In the genomic region with DNA sequence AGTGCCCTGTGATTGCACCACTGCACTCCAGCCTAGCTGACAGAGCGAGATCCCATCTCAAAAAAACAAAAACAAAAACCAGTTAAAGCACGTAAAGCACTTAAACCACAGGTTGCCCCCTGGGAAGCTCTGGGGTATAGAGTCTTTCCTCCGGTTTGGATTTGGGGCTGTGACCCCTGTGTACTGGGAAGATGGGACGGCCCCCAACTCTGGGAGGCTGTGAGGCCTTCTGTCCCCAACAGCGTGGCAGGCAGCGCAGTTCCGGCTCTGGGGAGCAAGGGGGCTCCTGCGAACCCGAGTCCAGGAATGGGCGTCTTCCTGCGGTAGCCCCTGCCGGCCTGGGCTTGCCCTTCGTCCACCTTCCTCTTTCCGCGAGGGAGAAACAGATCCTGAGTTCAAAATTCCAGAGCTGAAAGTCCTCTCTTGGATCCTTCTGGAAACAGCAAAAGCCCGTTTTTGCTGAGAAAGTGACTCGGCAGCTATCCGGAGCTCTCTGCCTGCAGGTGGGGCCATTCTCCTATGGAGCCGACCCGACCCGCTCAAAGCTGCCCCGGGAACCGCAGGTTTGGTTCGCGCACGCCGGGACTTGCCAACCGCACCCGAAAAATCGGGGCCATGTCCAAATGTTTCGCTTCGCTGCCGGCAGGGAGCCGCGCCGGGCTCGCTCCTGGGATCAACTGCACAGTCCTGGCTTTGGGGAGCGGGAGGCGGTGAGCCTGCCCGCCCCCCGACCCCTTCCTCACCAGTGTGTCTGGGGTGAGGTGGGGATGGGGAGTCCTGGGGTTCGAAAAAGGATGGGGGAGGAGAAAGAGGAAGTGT, we compare ENCODE assay signal across 1 cellular context.
TF ChIP-seq lines count a peak whose summit lies in the region.

No MANE protein-coding gene starts in this region.

TF ChIP-seq in HEK293, 187 proteins besides CTCF, POLR2A, EP300 and RAD21 (continued from another document):
- TF ChIP-seq ZBTB20 (tag by site-specific recombination; IDR thresholded peaks at IDR 0.05) (no peak), ZNF184 (tag by site-specific recombination; IDR thresholded peaks at IDR 0.05) (no peak), ZNF654 (tag by site-specific recombination; IDR thresholded peaks at IDR 0.05; ENCODE audit: low read depth) (peak; percentile 31; the same call in 1 of the 2 replicates), SCRT2 (tag by site-specific recombination; IDR thresholded peaks at IDR 0.05) (0 out of 2 replicates have a peak, but pooled peaks have one; percentile 28), ZNF19 (tag by site-specific recombination; IDR thresholded peaks at IDR 0.05; ENCODE audit: low read depth) (no peak), HOXA7 (CRISPR knock-in tag; IDR thresholded peaks at IDR 0.05; ENCODE audit: borderline replicate concordance) (no peak), ZNF404 (tag by site-specific recombination; IDR thresholded peaks at IDR 0.05) (no peak), ZNF768 (tag by site-specific recombination; IDR thresholded peaks at IDR 0.05) (no peak), ZBTB17 (tag by site-specific recombination; IDR thresholded peaks at IDR 0.05) (no peak), ZNF121 (tag by site-specific recombination; IDR thresholded peaks at IDR 0.05) (no peak)
- TF ChIP-seq, protein P1, sequence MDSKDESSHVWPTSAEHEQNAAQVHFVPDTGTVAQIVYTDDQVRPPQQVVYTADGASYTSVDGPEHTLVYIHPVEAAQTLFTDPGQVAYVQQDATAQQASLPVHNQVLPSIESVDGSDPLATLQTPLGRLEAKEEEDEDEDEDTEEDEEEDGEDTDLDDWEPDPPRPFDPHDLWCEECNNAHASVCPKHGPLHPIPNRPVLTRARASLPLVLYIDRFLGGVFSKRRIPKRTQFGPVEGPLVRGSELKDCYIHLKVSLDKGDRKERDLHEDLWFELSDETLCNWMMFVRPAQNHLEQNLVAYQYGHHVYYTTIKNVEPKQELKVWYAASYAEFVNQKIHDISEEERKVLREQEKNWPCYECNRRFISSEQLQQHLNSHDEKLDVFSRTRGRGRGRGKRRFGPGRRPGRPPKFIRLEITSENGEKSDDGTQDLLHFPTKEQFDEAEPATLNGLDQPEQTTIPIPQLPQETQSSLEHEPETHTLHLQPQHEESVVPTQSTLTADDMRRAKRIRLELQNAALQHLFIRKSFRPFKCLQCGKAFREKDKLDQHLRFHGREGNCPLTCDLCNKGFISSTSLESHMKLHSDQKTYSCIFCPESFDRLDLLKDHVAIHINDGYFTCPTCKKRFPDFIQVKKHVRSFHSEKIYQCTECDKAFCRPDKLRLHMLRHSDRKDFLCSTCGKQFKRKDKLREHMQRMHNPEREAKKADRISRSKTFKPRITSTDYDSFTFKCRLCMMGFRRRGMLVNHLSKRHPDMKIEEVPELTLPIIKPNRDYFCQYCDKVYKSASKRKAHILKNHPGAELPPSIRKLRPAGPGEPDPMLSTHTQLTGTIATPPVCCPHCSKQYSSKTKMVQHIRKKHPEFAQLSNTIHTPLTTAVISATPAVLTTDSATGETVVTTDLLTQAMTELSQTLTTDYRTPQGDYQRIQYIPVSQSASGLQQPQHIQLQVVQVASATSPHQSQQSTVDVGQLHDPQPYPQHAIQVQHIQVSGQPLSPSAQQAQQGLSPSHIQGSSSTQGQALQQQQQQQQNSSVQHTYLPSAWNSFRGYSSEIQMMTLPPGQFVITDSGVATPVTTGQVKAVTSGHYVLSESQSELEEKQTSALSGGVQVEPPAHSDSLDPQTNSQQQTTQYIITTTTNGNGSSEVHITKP (tag by site-specific recombination; IDR thresholded peaks at IDR 0.05) = peak; percentile 76
TF ChIP-seq in HEK293: peak in this region for 5.
